1 cellular context compared by ENCODE assay signal in the genomic region with DNA sequence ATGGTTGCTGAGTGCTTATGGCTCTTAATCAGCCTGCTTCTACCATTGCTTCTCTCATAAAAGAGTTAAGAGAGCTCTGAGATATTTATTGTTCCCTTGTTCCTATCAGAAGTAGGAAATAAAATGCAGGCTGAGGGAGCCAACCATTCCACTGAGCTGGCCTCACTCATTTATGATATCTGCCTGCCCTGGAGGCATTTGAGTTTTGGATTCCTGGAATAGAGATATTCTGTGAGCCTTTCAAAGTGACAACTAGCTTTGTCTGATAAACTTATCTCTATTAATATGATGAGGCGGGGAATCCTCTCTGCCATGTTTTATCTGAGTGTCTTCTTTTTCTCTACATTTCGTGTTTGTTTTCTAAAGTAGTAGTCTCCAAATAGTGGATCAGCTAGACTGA.
TF ChIP-seq lines count a peak whose summit lies in the region.

No MANE protein-coding gene starts in this region.

TF ChIP-seq in GM23338, 12 proteins besides CTCF, POLR2A, EP300 and RAD21:
- TF ChIP-seq, protein P1, sequence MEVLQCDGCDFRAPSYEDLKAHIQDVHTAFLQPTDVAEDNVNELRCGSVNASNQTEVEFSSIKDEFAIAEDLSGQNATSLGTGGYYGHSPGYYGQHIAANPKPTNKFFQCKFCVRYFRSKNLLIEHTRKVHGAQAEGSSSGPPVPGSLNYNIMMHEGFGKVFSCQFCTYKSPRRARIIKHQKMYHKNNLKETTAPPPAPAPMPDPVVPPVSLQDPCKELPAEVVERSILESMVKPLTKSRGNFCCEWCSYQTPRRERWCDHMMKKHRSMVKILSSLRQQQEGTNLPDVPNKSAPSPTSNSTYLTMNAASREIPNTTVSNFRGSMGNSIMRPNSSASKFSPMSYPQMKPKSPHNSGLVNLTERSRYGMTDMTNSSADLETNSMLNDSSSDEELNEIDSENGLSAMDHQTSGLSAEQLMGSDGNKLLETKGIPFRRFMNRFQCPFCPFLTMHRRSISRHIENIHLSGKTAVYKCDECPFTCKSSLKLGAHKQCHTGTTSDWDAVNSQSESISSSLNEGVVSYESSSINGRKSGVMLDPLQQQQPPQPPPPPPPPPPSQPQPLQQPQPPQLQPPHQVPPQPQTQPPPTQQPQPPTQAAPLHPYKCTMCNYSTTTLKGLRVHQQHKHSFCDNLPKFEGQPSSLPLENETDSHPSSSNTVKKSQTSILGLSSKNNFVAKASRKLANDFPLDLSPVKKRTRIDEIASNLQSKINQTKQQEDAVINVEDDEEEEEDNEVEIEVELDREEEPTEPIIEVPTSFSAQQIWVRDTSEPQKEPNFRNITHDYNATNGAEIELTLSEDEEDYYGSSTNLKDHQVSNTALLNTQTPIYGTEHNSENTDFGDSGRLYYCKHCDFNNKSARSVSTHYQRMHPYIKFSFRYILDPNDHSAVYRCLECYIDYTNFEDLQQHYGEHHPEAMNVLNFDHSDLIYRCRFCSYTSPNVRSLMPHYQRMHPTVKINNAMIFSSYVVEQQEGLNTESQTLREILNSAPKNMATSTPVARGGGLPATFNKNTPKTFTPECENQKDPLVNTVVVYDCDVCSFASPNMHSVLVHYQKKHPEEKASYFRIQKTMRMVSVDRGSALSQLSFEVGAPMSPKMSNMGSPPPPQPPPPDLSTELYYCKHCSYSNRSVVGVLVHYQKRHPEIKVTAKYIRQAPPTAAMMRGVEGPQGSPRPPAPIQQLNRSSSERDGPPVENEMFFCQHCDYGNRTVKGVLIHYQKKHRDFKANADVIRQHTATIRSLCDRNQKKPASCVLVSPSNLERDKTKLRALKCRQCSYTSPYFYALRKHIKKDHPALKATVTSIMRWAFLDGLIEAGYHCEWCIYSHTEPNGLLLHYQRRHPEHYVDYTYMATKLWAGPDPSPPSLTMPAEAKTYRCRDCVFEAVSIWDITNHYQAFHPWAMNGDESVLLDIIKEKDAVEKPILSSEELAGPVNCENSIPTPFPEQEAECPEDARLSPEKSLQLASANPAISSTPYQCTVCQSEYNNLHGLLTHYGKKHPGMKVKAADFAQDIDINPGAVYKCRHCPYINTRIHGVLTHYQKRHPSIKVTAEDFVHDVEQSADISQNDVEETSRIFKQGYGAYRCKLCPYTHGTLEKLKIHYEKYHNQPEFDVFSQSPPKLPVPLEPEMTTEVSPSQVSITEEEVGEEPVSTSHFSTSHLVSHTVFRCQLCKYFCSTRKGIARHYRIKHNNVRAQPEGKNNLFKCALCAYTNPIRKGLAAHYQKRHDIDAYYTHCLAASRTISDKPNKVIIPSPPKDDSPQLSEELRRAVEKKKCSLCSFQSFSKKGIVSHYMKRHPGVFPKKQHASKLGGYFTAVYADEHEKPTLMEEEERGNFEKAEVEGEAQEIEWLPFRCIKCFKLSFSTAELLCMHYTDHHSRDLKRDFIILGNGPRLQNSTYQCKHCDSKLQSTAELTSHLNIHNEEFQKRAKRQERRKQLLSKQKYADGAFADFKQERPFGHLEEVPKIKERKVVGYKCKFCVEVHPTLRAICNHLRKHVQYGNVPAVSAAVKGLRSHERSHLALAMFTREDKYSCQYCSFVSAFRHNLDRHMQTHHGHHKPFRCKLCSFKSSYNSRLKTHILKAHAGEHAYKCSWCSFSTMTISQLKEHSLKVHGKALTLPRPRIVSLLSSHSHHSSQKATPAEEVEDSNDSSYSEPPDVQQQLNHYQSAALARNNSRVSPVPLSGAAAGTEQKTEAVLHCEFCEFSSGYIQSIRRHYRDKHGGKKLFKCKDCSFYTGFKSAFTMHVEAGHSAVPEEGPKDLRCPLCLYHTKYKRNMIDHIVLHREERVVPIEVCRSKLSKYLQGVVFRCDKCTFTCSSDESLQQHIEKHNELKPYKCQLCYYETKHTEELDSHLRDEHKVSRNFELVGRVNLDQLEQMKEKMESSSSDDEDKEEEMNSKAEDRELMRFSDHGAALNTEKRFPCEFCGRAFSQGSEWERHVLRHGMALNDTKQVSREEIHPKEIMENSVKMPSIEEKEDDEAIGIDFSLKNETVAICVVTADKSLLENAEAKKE (CRISPR knock-in tag; IDR thresholded peaks at IDR 0.05) = no peak
- TF ChIP-seq STAT1 (IDR thresholded peaks at IDR 0.05; ENCODE audit: unreplicated experiment) (no peak), POLR2AphosphoS5 (IDR thresholded peaks at IDR 0.05; ENCODE audit: low read depth) (no peak), ZNF114 (CRISPR knock-in tag; IDR thresholded peaks at IDR 0.05) (no peak)
